ENCODE assay signal across 1 cellular context in the genomic region with DNA sequence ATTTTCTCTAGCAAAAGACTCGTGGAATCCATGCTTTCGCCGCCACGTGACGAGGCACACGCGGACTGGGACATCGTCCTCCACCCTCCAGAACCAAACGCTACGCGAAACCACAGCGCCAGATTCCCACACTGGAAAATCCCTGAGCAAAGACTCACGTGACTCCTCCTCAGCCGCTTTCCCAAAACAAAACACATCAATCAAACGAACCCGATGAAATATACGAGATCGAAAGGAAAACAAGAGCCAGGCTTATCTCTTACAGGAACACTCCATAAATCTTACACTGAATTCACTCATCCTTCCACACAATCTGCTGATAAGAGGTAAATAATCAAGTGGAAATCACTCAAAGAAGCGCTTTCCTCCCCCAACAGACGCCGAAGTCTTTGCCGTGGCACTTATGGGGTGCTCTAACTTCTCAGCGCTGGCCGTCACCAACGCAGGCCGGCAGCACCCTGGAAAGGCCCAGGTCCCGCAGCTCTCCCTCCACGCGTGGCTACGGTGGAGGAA.
TF ChIP-seq lines count a peak whose summit lies in the region.

No MANE protein-coding gene starts in this region.

TF ChIP-seq in IMR-90, 13 proteins besides CTCF, POLR2A, EP300 and RAD21:
- TF ChIP-seq FOS (IDR thresholded peaks at IDR 0.05; ENCODE audit: low read depth, low read length) (no peak), BHLHE40 (IDR thresholded peaks at IDR 0.05; ENCODE audit: low read depth, low read length) (peak; percentile 95), MXI1 (IDR thresholded peaks at IDR 0.05; ENCODE audit: borderline replicate concordance, low read depth, low read length) (peak; percentile 97), MAZ (IDR thresholded peaks at IDR 0.05; ENCODE audit: borderline replicate concordance, low read depth, low read length) (no peak)
- TF ChIP-seq, protein P1, sequence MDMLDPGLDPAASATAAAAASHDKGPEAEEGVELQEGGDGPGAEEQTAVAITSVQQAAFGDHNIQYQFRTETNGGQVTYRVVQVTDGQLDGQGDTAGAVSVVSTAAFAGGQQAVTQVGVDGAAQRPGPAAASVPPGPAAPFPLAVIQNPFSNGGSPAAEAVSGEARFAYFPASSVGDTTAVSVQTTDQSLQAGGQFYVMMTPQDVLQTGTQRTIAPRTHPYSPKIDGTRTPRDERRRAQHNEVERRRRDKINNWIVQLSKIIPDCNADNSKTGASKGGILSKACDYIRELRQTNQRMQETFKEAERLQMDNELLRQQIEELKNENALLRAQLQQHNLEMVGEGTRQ (IDR thresholded peaks at IDR 0.05; ENCODE audit: low read depth, low read length): peak; percentile 94
- TF ChIP-seq, protein P2, sequence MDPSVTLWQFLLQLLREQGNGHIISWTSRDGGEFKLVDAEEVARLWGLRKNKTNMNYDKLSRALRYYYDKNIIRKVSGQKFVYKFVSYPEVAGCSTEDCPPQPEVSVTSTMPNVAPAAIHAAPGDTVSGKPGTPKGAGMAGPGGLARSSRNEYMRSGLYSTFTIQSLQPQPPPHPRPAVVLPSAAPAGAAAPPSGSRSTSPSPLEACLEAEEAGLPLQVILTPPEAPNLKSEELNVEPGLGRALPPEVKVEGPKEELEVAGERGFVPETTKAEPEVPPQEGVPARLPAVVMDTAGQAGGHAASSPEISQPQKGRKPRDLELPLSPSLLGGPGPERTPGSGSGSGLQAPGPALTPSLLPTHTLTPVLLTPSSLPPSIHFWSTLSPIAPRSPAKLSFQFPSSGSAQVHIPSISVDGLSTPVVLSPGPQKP (IDR thresholded peaks at IDR 0.05; ENCODE audit: borderline replicate concordance, low read depth, low read length): no peak
